1 cellular context compared by ENCODE assay signal in the genomic region with DNA sequence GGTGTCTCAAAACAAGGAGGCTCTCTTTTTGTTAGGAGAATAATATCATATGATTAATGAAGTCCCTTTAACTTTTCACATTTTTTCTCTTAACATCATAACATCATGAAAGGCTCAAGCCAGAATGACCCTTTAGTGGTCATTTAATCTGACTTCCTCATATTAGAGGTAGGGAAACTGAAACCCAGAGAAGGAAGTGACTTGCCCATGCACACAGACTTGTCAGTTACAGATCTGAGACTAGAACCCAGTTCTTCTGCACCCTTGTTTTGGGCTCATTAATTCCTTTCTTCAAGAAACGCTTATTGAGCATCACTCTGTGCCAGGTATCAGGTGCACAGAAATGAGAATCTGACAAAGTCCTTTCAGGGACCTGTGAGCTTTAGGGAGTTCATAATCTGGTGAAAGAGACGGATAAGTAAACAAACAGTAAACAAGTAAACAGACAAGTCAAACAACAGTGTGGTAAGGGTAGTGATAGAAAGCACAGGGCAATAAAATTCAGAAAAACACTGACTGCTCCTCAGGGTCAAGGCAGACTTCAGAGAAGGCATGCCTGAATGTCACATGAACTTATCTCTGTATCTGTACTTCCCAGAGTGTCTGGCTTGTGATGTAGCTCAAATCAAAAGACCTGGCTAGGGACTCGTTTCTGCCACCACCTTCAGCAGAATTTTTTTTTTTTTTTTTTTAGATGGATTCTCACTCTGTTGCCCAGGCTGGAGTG.
TF ChIP-seq lines count a peak whose summit lies in the region.

No MANE protein-coding gene starts in this region.

TF ChIP-seq in GM12878, 131 proteins besides CTCF, POLR2A, EP300 and RAD21 (continued from another document):
- TF ChIP-seq, protein P1, sequence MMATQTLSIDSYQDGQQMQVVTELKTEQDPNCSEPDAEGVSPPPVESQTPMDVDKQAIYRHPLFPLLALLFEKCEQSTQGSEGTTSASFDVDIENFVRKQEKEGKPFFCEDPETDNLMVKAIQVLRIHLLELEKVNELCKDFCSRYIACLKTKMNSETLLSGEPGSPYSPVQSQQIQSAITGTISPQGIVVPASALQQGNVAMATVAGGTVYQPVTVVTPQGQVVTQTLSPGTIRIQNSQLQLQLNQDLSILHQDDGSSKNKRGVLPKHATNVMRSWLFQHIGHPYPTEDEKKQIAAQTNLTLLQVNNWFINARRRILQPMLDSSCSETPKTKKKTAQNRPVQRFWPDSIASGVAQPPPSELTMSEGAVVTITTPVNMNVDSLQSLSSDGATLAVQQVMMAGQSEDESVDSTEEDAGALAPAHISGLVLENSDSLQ (IDR thresholded peaks at IDR 0.05) = peak; percentile 27; the same call in 1 of the 2 replicates
- TF ChIP-seq RUNX3 (IDR thresholded peaks at IDR 0.05; ENCODE audit: low read length) = peak; percentile 49
- TF ChIP-seq SPI1 (IDR thresholded peaks at IDR 0.05; ENCODE audit: borderline replicate concordance, insufficient read depth, low read depth, low read length) = peak; percentile 90
- TF ChIP-seq USF1 (IDR thresholded peaks at IDR 0.05; ENCODE audit: borderline replicate concordance, extremely low read length, insufficient read depth, low read depth, low read length) = no peak
- TF ChIP-seq ETV6 (conservative IDR thresholded peaks at IDR 0.05 in 1 of 2, IDR thresholded peaks at IDR 0.05 in 1 of 2; ENCODE audit: borderline replicate concordance in 1 of 2, low read depth in 1 of 2) = peak in 1 of 2 experiments; percentile 92; a peak in 2 of 4 replicates
- no peak for TF ChIP-seq HDAC2 (IDR thresholded peaks at IDR 0.05)
- 0 out of 2 replicates have a peak, but pooled peaks have one; percentile 25 for TF ChIP-seq NFIC (IDR thresholded peaks at IDR 0.05; ENCODE audit: low read depth, low read length)
- 0 out of 2 replicates have a peak, but pooled peaks have one; percentile 43 for TF ChIP-seq DPF2 (IDR thresholded peaks at IDR 0.05)
- TF ChIP-seq MTA2 (IDR thresholded peaks at IDR 0.05; ENCODE audit: low read depth) = 0 out of 2 replicates have a peak, but pooled peaks have one; percentile 26
- 0 out of 2 replicates have a peak, but pooled peaks have one; percentile 53 for TF ChIP-seq ZNF24 (IDR thresholded peaks at IDR 0.05)
- no peak for TF ChIP-seq ZBTB4 (CRISPR knock-in tag; IDR thresholded peaks at IDR 0.05)
- TF ChIP-seq YY1 (IDR thresholded peaks at IDR 0.05; ENCODE audit: low read depth, low read length) = no peak
